23 cellular contexts compared by ENCODE assay signal in genomic region chr4:2991243-2991642, GRCh38. TPM values are rescaled to one million over a fixed set of nuclear protein-coding genes. Genes with fewer than 3 reads are reported as not detected.
DNase-seq lines count a peak whose midpoint lies in the region; ATAC-seq, FAIRE-seq and TF ChIP-seq lines count a peak whose summit lies in the region.
"Had no signal": no experiment of that assay in that cellular context is flagged by ENCODE, and none has a peak within 500 bp of the region (broad histone marks: within the 10 kb centered on the region; RNA-seq: fewer than 3 reads in every experiment).

No MANE protein-coding gene starts in this region.

- TF ChIP-seq POLR2A in breast epithelium (IDR thresholded peaks at IDR 0.05), result no peak

- FAIRE-seq in bronchial epithelial cell (lab: Jason Lieb, UNC), result peak; percentile 73
- FAIRE-seq: A549, GM12891, GM18507 had no signal

- no peak overlapping the region for H3K4me3 ChIP-seq in mammary epithelial cell (replicated peaks in 1 of 3; ENCODE audit: insufficient read depth in 1 of 3, low read depth in 2 of 3, low read length in 3 of 3)
- no peak overlapping the region for H3K4me3 ChIP-seq in breast epithelium
- H3K4me3 ChIP-seq in bronchial epithelial cell (ENCODE audit: low read depth, low read length), result no peak overlapping the region
- no peak overlapping the region for H3K4me3 ChIP-seq in OCI-LY7 (ENCODE audit: low read depth, low read length, poor library complexity, severe bottlenecking)
- H3K4me3 ChIP-seq: A549; BLaER1 treated with 17β-estradiol and CSF1 and Interleukin-3, amounts not matched to agents 10 nM and 100 nM; GM23338 had no signal

- intact Hi-C loops in mammary epithelial cell (cut with micrococcal nuclease), result no loop called here
- intact Hi-C loops in breast epithelium (cut with DNase I; ENCODE audit: low total_unique reads), result no loop called here
- intact Hi-C loops in OCI-LY7 (cut with micrococcal nuclease; ENCODE audit: unreplicated experiment), result no loop called here

- no peaks in the 10 kb centered on the region for H3K9me2 ChIP-seq in OCI-LY7 (ENCODE audit: insufficient read depth, low read length)

- DNase-seq in mammary epithelial cell (peak; percentile 16), breast epithelium (ENCODE audit: low spot score in 2 of 2) (no peak), bronchial epithelial cell (ENCODE audit: low read depth) (peak; percentile 79), foreskin keratinocyte (peak; percentile 54 to 74), OCI-LY7 (ENCODE audit: low spot score) (no peak), foreskin melanocyte (no peak)
- DNase-seq: 8988T; ACHN; AML-193; BE2C; Calu3; CD4-positive, alpha-beta T cell; CD8-positive, alpha-beta memory T cell; DMS53; DMS79 treated with DMSO at 0.1 percent for 48 hours; GF-D8; H9 had no signal

- H3K27me3 ChIP-seq in mammary epithelial cell (ENCODE audit: insufficient read depth, low read length) (no peaks in the 10 kb centered on the region), breast epithelium (no peaks in the 10 kb centered on the region), bronchial epithelial cell (ENCODE audit: control insufficient read depth, insufficient read depth, low read length) (no peaks in the 10 kb centered on the region), foreskin keratinocyte (no peaks in the 10 kb centered on the region)
- H3K27me3 ChIP-seq: BE2C; BLaER1 treated with 17β-estradiol and CSF1 and Interleukin-3, amounts not matched to agents 10 nM and 100 nM had no signal

- H3K79me2 ChIP-seq in mammary epithelial cell (ENCODE audit: insufficient read depth, low read length) (no peaks in the 10 kb centered on the region), OCI-LY7 (ENCODE audit: insufficient read depth, low read depth, low read length) (no peaks in the 10 kb centered on the region)

- no peaks in the 10 kb centered on the region for H3K4me1 ChIP-seq in mammary epithelial cell (ENCODE audit: insufficient read depth, low read length)
- H3K4me1 ChIP-seq in breast epithelium, result no peaks in the 10 kb centered on the region
- no peaks in the 10 kb centered on the region for H3K4me1 ChIP-seq in foreskin keratinocyte
- H3K4me1 ChIP-seq in OCI-LY7 (ENCODE audit: insufficient read depth, low read length, poor library complexity, severe bottlenecking), result no peaks in the 10 kb centered on the region
- H3K4me1 ChIP-seq: A549; BE2C; BLaER1 treated with 17β-estradiol and CSF1 and Interleukin-3, amounts not matched to agents 10 nM and 100 nM had no signal

- no peak overlapping the region for H2AFZ ChIP-seq in mammary epithelial cell (ENCODE audit: low read depth, low read length)
- no peak overlapping the region for H2AFZ ChIP-seq in OCI-LY7 (ENCODE audit: low read length)
- H2AFZ ChIP-seq: GM23338 had no signal

- H3K36me3 ChIP-seq in mammary epithelial cell (ENCODE audit: insufficient read depth, low read length) (no peaks in the 10 kb centered on the region), breast epithelium (no peaks in the 10 kb centered on the region), bronchial epithelial cell (ENCODE audit: control insufficient read depth, insufficient read depth, low read length) (no peaks in the 10 kb centered on the region), OCI-LY7 (ENCODE audit: insufficient read depth, low read length) (no peaks in the 10 kb centered on the region)
- H3K36me3 ChIP-seq: BE2C; BLaER1 treated with 17β-estradiol and CSF1 and Interleukin-3, amounts not matched to agents 10 nM and 100 nM had no signal

- no peak for TF ChIP-seq CTCF in mammary epithelial cell (conservative IDR thresholded peaks at IDR 0.05 in 1 of 2, IDR thresholded peaks at IDR 0.05 in 1 of 2; ENCODE audit: extremely low read depth in 1 of 2, insufficient read depth in 1 of 2, low read depth in 1 of 2, low read length in 2 of 2)
- no peak for TF ChIP-seq CTCF in breast epithelium (IDR thresholded peaks at IDR 0.05)
- no peak for TF ChIP-seq CTCF in bronchial epithelial cell (IDR thresholded peaks at IDR 0.05; ENCODE audit: insufficient read depth, low read length, severe bottlenecking)
- no peak for TF ChIP-seq CTCF in foreskin keratinocyte (conservative IDR thresholded peaks at IDR 0.05)
- TF ChIP-seq CTCF in OCI-LY7 (conservative IDR thresholded peaks at IDR 0.05; ENCODE audit: low read length), result no peak

- CTCF ChIA-PET in mammary epithelial cell (lab: Charles Lee; ENCODE audit: low non-redundant PET), result no interaction called here
- CTCF ChIA-PET in OCI-LY7 (lab: Charles Lee; ENCODE audit: unreplicated experiment), result no interaction called here

- peak; percentile 75 for ATAC-seq in foreskin keratinocyte
- ATAC-seq: A549, GM23338, HCT116 had no signal

- in situ Hi-C loops in mammary epithelial cell (cut with MboI; ENCODE audit: low sequenced_read_pairs in 2 of 2), result no loop called here

- BruUV-seq in mammary epithelial cell (replicated peaks; lab: Mats Ljungman, UMichigan), result no TSS peak
- no TSS peak for BruUV-seq in OCI-LY7 (replicated peaks; lab: Mats Ljungman, UMichigan)

- H3K9me3 ChIP-seq in mammary epithelial cell (replicated peaks; ENCODE audit: insufficient read depth, low read length) (no peaks in the 10 kb centered on the region), breast epithelium (no peaks in the 10 kb centered on the region), OCI-LY7 (ENCODE audit: low read length) (no peaks in the 10 kb centered on the region; the same call in 1 of the 2 replicates)
- H3K9me3 ChIP-seq: A549, BE2C had no signal

- no peak overlapping the region for H3K9ac ChIP-seq in mammary epithelial cell (ENCODE audit: insufficient read depth, low read length)
- H3K9ac ChIP-seq: BLaER1 treated with 17β-estradiol and CSF1 and Interleukin-3, amounts not matched to agents 10 nM and 100 nM had no signal

- 98% methylated on average over 4 of the region's 4 CpGs for WGBS in mammary epithelial cell (ENCODE audit: low coverage, missing lambda C conversion rate)

- POLR2A ChIA-PET in OCI-LY7 (lab: Charles Lee), result interaction anchor here (1.3 kb wide), 1 partner anchor 32 kb away, joined by 3 read pairs; no protein-coding TSS in a partner anchor

- dilution Hi-C loops in mammary epithelial cell (cut with HindIII; ENCODE audit: low sequenced_read_pairs), result loop anchor here (5.0 kb wide), 1 partner anchor 66 kb away; no protein-coding TSS in a partner anchor

- H3K27ac ChIP-seq in mammary epithelial cell (ENCODE audit: insufficient read depth, low read depth, low read length) (no peak overlapping the region), breast epithelium (no peak overlapping the region), foreskin keratinocyte (no peak overlapping the region), OCI-LY7 (ENCODE audit: low read depth, low read length, poor library complexity, severe bottlenecking) (no peak overlapping the region)
- H3K27ac ChIP-seq: A549; BLaER1 treated with 17β-estradiol and CSF1 and Interleukin-3, amounts not matched to agents 10 nM and 100 nM had no signal

- no peak overlapping the region for H3K4me2 ChIP-seq in mammary epithelial cell (ENCODE audit: insufficient read depth, low read depth, low read length)
- H3K4me2 ChIP-seq in OCI-LY7 (ENCODE audit: low read length), result no peak overlapping the region
- H3K4me2 ChIP-seq: A549; BLaER1 treated with 17β-estradiol and CSF1 and Interleukin-3, amounts not matched to agents 10 nM and 100 nM; GM23338 had no signal

- H4K20me1 ChIP-seq in mammary epithelial cell (ENCODE audit: insufficient read depth, low read length) (no peaks in the 10 kb centered on the region), OCI-LY7 (ENCODE audit: insufficient read depth, low read length) (no peaks in the 10 kb centered on the region)
- H4K20me1 ChIP-seq: BLaER1 treated with 17β-estradiol and CSF1 and Interleukin-3, amounts not matched to agents 10 nM and 100 nM had no signal

RNA-seq across cellular contexts. Expression of gene GRK4, which starts 27.9 kb away (rescaled TPM):
- total RNA-seq in mammary epithelial cell, result 1 to 10 TPM; 5.4 to 6.8 TPM
- 2.1 TPM for polyA plus RNA-seq in mammary epithelial cell
- polyA minus RNA-seq in mammary epithelial cell, result not detected
- 1 to 10 TPM; 3.8 to 6.9 (median 5.8) TPM for total RNA-seq in breast epithelium
- 1.4 and 3.7 TPM in 2 replicates for total RNA-seq in bronchial epithelial cell
- total RNA-seq in foreskin keratinocyte, result 2.7 and 2.8 TPM in 2 replicates
- 1.8 and 2.0 TPM in 2 replicates for polyA plus RNA-seq in foreskin keratinocyte
- 5.3 and 6.5 TPM in 2 replicates for total RNA-seq in OCI-LY7 (2014; rRNA removed; shearing (Covaris generic))
- 8.9 and 9.1 TPM in 2 replicates for total RNA-seq in OCI-LY7 (2022)

RNA-seq across cellular contexts. Expression of gene NOP14, which starts 28.0 kb away (rescaled TPM):
- 10 to 100 TPM; 22.8 to 40.0 TPM for total RNA-seq in mammary epithelial cell
- polyA plus RNA-seq in mammary epithelial cell, result 16.1 TPM
- 37.5 TPM for polyA minus RNA-seq in mammary epithelial cell
- total RNA-seq in breast epithelium, result 10 to 100 TPM; 21.2 to 33.1 (median 23.4) TPM
- 20.9 and 31.1 TPM in 2 replicates for total RNA-seq in bronchial epithelial cell
- 42.2 and 52.5 TPM in 2 replicates for total RNA-seq in foreskin keratinocyte
- polyA plus RNA-seq in foreskin keratinocyte, result 27.3 and 34.3 TPM in 2 replicates
- total RNA-seq in OCI-LY7 (2014; rRNA removed; shearing (Covaris generic)), result 31.7 and 35.9 TPM in 2 replicates
- 56.7 and 66.2 TPM in 2 replicates for total RNA-seq in OCI-LY7 (2022)

Comparison
In these comparisons a context has a peak if more than half of its experiments do, and no peak if none do; other contexts are left out.
1. DNase-seq: peak in mammary epithelial cell (single experiment), bronchial epithelial cell (single experiment) and foreskin keratinocyte (2 of 2); none in breast epithelium (0 of 2), OCI-LY7 (single experiment) and foreskin melanocyte (single experiment).